In genomic region chr13:79403113-79403512, GRCh38 we compare ENCODE assay signal across 10 cellular contexts. TPM values are rescaled to one million over a fixed set of nuclear protein-coding genes. Genes with fewer than 3 reads are reported as not detected.
DNase-seq lines count a peak whose midpoint lies in the region; ATAC-seq and TF ChIP-seq lines count a peak whose summit lies in the region.
"Had no signal": no experiment of that assay in that cellular context is flagged by ENCODE, and none has a peak within 500 bp of the region (broad histone marks: within the 10 kb centered on the region; RNA-seq: fewer than 3 reads in every experiment).

No MANE protein-coding gene starts in this region.

- intact Hi-C loops in psoas muscle (cut with DNase I) = no loop called here

- peaks cover 6% of the 10 kb centered on the region; the same call in 1 of the 2 replicates for H3F3A ChIP-seq in MM.1S (ENCODE audit: insufficient read depth, low read length)

- H3K4me1 ChIP-seq in MM.1S (ENCODE audit: low read length) (peaks cover 34% of the 10 kb centered on the region), ectodermal cell (ENCODE audit: control insufficient read depth, insufficient read depth, low read length) (peaks cover 11% of the 10 kb centered on the region), psoas muscle (peaks cover 67% of the 10 kb centered on the region)

- 75% methylated on average over 3 to 4 of the region's 4 CpGs for WGBS in ectodermal cell, 2 experiments
- 40 to 48% (median 47%) methylated on average over 4 of the region's 4 CpGs for WGBS in psoas muscle, 3 donors

- peak overlapping the region; percentile 86 for H3K4me3 ChIP-seq in MM.1S (ENCODE audit: low read length)
- H3K4me3 ChIP-seq in ectodermal cell (ENCODE audit: insufficient read depth, low read depth, low read length) = peak overlapping the region; percentile 84
- H3K4me3 ChIP-seq in psoas muscle = peak overlapping the region; percentile 72

- peaks cover 96% of the 10 kb centered on the region for H3K79me2 ChIP-seq in MM.1S (ENCODE audit: low read length)

- TF ChIP-seq CTCF in MM.1S (IDR thresholded peaks at IDR 0.05; ENCODE audit: low read length) (no peak), psoas muscle (IDR thresholded peaks at IDR 0.05) (no peak)

- H3K9me2 ChIP-seq in MM.1S (replicated peaks; ENCODE audit: insufficient read depth, low read length) = no peaks in the 10 kb centered on the region

- H3K27me3 ChIP-seq in MM.1S (replicated peaks; ENCODE audit: insufficient read depth, low read length) (no peaks in the 10 kb centered on the region), ectodermal cell (ENCODE audit: control insufficient read depth, insufficient read depth, low read length, poor library complexity, severe bottlenecking) (no peaks in the 10 kb centered on the region), psoas muscle (ENCODE audit: insufficient read depth in 3 of 3, low read length in 2 of 3) (no peaks in the 10 kb centered on the region)
- H3K27me3 ChIP-seq: tibial artery had no signal

- ATAC-seq in psoas muscle (no peak), esophagus mucosa (no peak)

- H3K9me3 ChIP-seq in MM.1S (replicated peaks; ENCODE audit: insufficient read depth, low read length) (no peaks in the 10 kb centered on the region), ectodermal cell (ENCODE audit: control insufficient read depth, low read length) (no peaks in the 10 kb centered on the region), psoas muscle (no peaks in the 10 kb centered on the region)
- H3K9me3 ChIP-seq: tibial artery had no signal

- H3K9ac ChIP-seq in MM.1S (ENCODE audit: low read length) = peak overlapping the region; percentile 92; the same call in 1 of the 2 replicates

- peaks cover 14% of the 10 kb centered on the region; the same call in 1 of the 2 replicates for H4K20me1 ChIP-seq in MM.1S (ENCODE audit: insufficient read depth, low read length)

- H3K27ac ChIP-seq in MM.1S (ENCODE audit: low read length) (peak overlapping the region; percentile 81; the same call in 1 of the 2 replicates), ectodermal cell (ENCODE audit: insufficient read depth, low read depth, low read length, poor library complexity, severe bottlenecking) (no peak overlapping the region), psoas muscle (peak overlapping the region; percentile 66)

- no peak overlapping the region for H2AFZ ChIP-seq in MM.1S (ENCODE audit: low read length)

- H3K36me3 ChIP-seq in MM.1S (replicated peaks; ENCODE audit: insufficient read depth, low read length) (0 out of 2 replicates have a peak, but pooled peaks cover 4% of the 10 kb centered on the region), ectodermal cell (ENCODE audit: control insufficient read depth, insufficient read depth, low read length) (no peaks in the 10 kb centered on the region), psoas muscle (ENCODE audit: insufficient read depth in 1 of 2, low read depth in 1 of 2) (peaks cover 0 to 17% of the 10 kb centered on the region in 2 donors)
- H3K36me3 ChIP-seq: tibial artery had no signal

- peak; percentile 29 for DNase-seq in SIG-M5 treated with dmso at 0.1 percent for 504 hours (lab: John Stamatoyannopoulos, UW; ENCODE audit: unreplicated experiment)
- DNase-seq in SIG-M5 (lab: John Stamatoyannopoulos, UW) = no peak
- DNase-seq in MM.1S = no peak
- no peak for DNase-seq in psoas muscle
- no peak for DNase-seq in activated CD4-positive, CD25-positive, alpha-beta regulatory T cell treated with anti-CD3 and anti-CD28 coated beads, Interleukin-2, amount 50 U/mL, for 72 hours
- no peak for DNase-seq in activated effector memory CD4-positive, alpha-beta T cell treated with anti-CD3 and anti-CD28 coated beads, Interleukin-2, amount 50 U/mL, for 16 hours
- DNase-seq: NCI-H187 treated with DMSO at 0.1 percent for 48 hours, tibial artery had no signal

- H3K4me2 ChIP-seq in MM.1S (ENCODE audit: low read depth, low read length) = peak overlapping the region; percentile 85

RNA-seq across cellular contexts. Expression of gene RBM26, which starts 2.9 kb away (rescaled TPM):
- polyA plus RNA-seq in ectodermal cell (2013, experiment 1 of 4) = 137 TPM
- 182 TPM for polyA plus RNA-seq in ectodermal cell (2013, experiment 2 of 4)
- polyA plus RNA-seq in ectodermal cell (2013, experiment 3 of 4) = 119 TPM
- polyA plus RNA-seq in ectodermal cell (2013, experiment 4 of 4) = 134 TPM
- total RNA-seq in psoas muscle (10 to 100 TPM; 21.4 to 36.5 (median 25.6) TPM), esophagus mucosa (21.0 TPM)
- polyA plus RNA-seq in psoas muscle = 10 to 100 TPM in 2 of 3 donors, 1 to 10 TPM in 1; 9.6 to 23.7 (median 17.0) TPM
